In genomic region chr7:149041350-149041749, GRCh38 we compare ENCODE assay signal across 34 cellular contexts.
"Had no signal": no experiment of that assay in that cellular context is flagged by ENCODE, and none has a peak within 500 bp of the region (broad histone marks: within the 10 kb centered on the region; RNA-seq: fewer than 3 reads in every experiment).

No MANE protein-coding gene starts in this region.

- H3K9me3 ChIP-seq: MG63 had no signal

- H3K9ac ChIP-seq: KMS-11 had no signal

- H3K27ac ChIP-seq: KMS-11 had no signal

- H3K36me3 ChIP-seq: MG63 had no signal

- H3K4me3 ChIP-seq: MG63 had no signal

- H3K4me2 ChIP-seq: KMS-11 had no signal

- H3K27me3 ChIP-seq: MG63 had no signal

- DNase-seq: Karpas-422, Kasumi-1, MG63, MM.1S, MV-4-11, NCI-H1048, NCI-H1092, NCI-H1092 treated with DMSO at 0.1 percent for 48 hours, NCI-H1105, NCI-H1105 treated with DMSO at 0.1 percent for 48 hours, NCI-H1417, NCI-H1417 treated with DMSO at 0.1 percent for 48 hours, NCI-H1436, NCI-H1436 treated with DMSO at 0.1 percent for 48 hours, NCI-H146, NCI-H1694, NCI-H1694 treated with DMSO at 0.1 percent for 48 hours, NCI-H187, NCI-H187 treated with DMSO at 0.1 percent for 48 hours, NCI-H1930, NCI-H2029, NCI-H2029 treated with DMSO at 0.1 percent for 48 hours, NCI-H2081, NCI-H2081 treated with DMSO at 0.1 percent for 48 hours, NCI-H2107, NCI-H2171, NCI-H2171 treated with DMSO at 0.1 percent for 48 hours, NCI-H2227 treated with DMSO at 0.1 percent for 48 hours, NCI-H226, NCI-H345, NCI-H446, NCI-H446 treated with DMSO at 0.1 percent for 48 hours, NCI-H510A had no signal
